ENCODE assay signal across 35 cellular contexts in genomic region chr4:122616910-122617596, GRCh38. TPM values are rescaled to one million over a fixed set of nuclear protein-coding genes. Genes with fewer than 3 reads are reported as not detected.
A peak's percentile ranks its signal among the peaks of the same experiment; 100 is the strongest.
DNase-seq lines count a peak whose midpoint lies in the region; ATAC-seq, FAIRE-seq and TF ChIP-seq lines count a peak whose summit lies in the region.
"Had no signal": no experiment of that assay in that cellular context is flagged by ENCODE, and none has a peak within 500 bp of the region (broad histone marks: within the 10 kb centered on the region; RNA-seq: fewer than 3 reads in every experiment).

No MANE protein-coding gene starts in this region.

- H3K9me3 Mint-ChIP-seq in activated T-cell treated with anti-CD3 and anti-CD28 coated beads, Interleukin-2, amount 50 U/mL, for 4 hours = no peaks in the 10 kb centered on the region
- H3K9me3 Mint-ChIP-seq in T-helper 1 cell treated with Interleukin-12 subunit alpha and Interleukin-12 subunit beta and Interleukin-4 antibody, amounts not matched to agents 30 μg/mL and 1 μg/mL, for 36 hours = peaks cover 4% of the 10 kb centered on the region
- H3K9me3 Mint-ChIP-seq: mesothelial cell of epicardium, naive B cell had no signal

- DNase-seq in activated T-cell treated with anti-CD3 and anti-CD28 coated beads, Interleukin-2, amount 50 U/mL, for 4 hours = no peak
- DNase-seq in activated T-cell treated with anti-CD3 and anti-CD28 coated beads for 4 hours = no peak
- no peak for DNase-seq in H1 (ENCODE audit: low read depth in 1 of 2, low spot score in 2 of 2)
- no peak for DNase-seq in posterior cingulate gyrus
- DNase-seq: ACHN; activated CD4-positive, alpha-beta T cell treated with anti-CD3 and anti-CD28 coated beads for 4 hours; activated effector memory CD4-positive, alpha-beta T cell treated with Interleukin-2 at 50 U/mL for 16 hours; amygdala; COR-L47; effector CD4-positive, alpha-beta T cell; left ventricle myocardium superior; MV-4-11; naive B cell; NCI-H1436 treated with DMSO at 0.1 percent for 48 hours; NCI-H345; NCI-H774; SJCRH30; stimulated activated CD8-positive, alpha-beta memory T cell treated with anti-CD3 and anti-CD28 coated beads, Interleukin-4, amount 100 ng/mL, for 48 hours; upper lobe of left lung had no signal

- no peak for TF ChIP-seq POLR2A in H1 (IDR thresholded peaks at IDR 0.05; ENCODE audit: control extremely low read depth in 1 of 2, low read depth in 2 of 2, low read length in 2 of 2)

- TF ChIP-seq RAD21 in H1 (IDR thresholded peaks at IDR 0.05 in 1 of 2, conservative IDR thresholded peaks at IDR 0.05 in 1 of 2; ENCODE audit: low read depth in 2 of 2, low read length in 2 of 2) = no peak

- FAIRE-seq in H1 (lab: Jason Lieb, UNC) = no peak
- FAIRE-seq: bronchial epithelial cell, colon, G401.6, HTR-8/SVneo had no signal

- H3K36me3 ChIP-seq in H1 (ENCODE audit: control insufficient read depth in 2 of 4, insufficient read depth in 4 of 4, low read length in 3 of 4) = no peaks in the 10 kb centered on the region
- H3K36me3 ChIP-seq: HAP-1, SJCRH30, upper lobe of left lung had no signal

- H3K27ac ChIP-seq in H1 (ENCODE audit: low read depth, low read length) = no peak overlapping the region
- H3K27ac ChIP-seq: SJCRH30 had no signal

- H4K20me1 ChIP-seq in H1 (replicated peaks in 1 of 2; ENCODE audit: control insufficient read depth in 1 of 2, insufficient read depth in 2 of 2, low read length in 2 of 2) = no peaks in the 10 kb centered on the region

- H3K79me1 ChIP-seq in H1 (ENCODE audit: low read depth, low read length) = no peaks in the 10 kb centered on the region

- H3K27ac Mint-ChIP-seq in T-helper 1 cell treated with Interleukin-12 subunit alpha and Interleukin-12 subunit beta and Interleukin-4 antibody, amounts not matched to agents 30 μg/mL and 1 μg/mL, for 36 hours = peak overlapping the region; percentile 85
- H3K27ac Mint-ChIP-seq: mesothelial cell of epicardium, naive B cell had no signal

- H4K91ac ChIP-seq in H1 (replicated peaks; ENCODE audit: insufficient read length, low read length) = no peak overlapping the region

- no peak overlapping the region for H3K14ac ChIP-seq in H1 (ENCODE audit: insufficient read length)

- H2BK20ac ChIP-seq in H1 (ENCODE audit: low read length) = no peak overlapping the region

- no peak overlapping the region for H3K9ac ChIP-seq in H1 (replicated peaks in 1 of 4; ENCODE audit: extremely low read depth in 1 of 4, low read depth in 3 of 4, low read length in 3 of 4)

- ATAC-seq in activated T-cell treated with anti-CD3 and anti-CD28 coated beads, Interleukin-2, amount 50 U/mL, for 4 hours = peak; percentile 19 to 23
- ATAC-seq in GM19351 (IDR thresholded peaks at IDR 0.05; ENCODE audit: unreplicated experiment) (peak; percentile 60), HG03521 (IDR thresholded peaks at IDR 0.05; ENCODE audit: unreplicated experiment) (no peak), HG02798 (IDR thresholded peaks at IDR 0.05; ENCODE audit: poor library complexity, unreplicated experiment) (no peak)
- ATAC-seq: left ventricle myocardium superior had no signal

- H2BK120ac ChIP-seq in H1 (replicated peaks; ENCODE audit: low read depth, low read length) = no peak overlapping the region

- peaks cover 45% of the 10 kb centered on the region for H3K4me1 Mint-ChIP-seq in activated T-cell treated with anti-CD3 and anti-CD28 coated beads, Interleukin-2, amount 50 U/mL, for 4 hours (ENCODE audit: low read depth)
- peaks cover 56% of the 10 kb centered on the region for H3K4me1 Mint-ChIP-seq in T-helper 1 cell treated with Interleukin-12 subunit alpha and Interleukin-12 subunit beta and Interleukin-4 antibody, amounts not matched to agents 30 μg/mL and 1 μg/mL, for 36 hours (ENCODE audit: low read depth)
- H3K4me1 Mint-ChIP-seq: naive B cell had no signal

- no peak overlapping the region for H4K5ac ChIP-seq in H1 (ENCODE audit: insufficient read length, low read depth, low read length)

- H3K4ac ChIP-seq in H1 (replicated peaks; ENCODE audit: insufficient read length, low read depth, low read length) = no peak overlapping the region

- TF ChIP-seq EP300 in H1 (IDR thresholded peaks at IDR 0.05; ENCODE audit: borderline replicate concordance in 1 of 2, low read depth in 2 of 2, low read length in 2 of 2) = no peak

- no peak overlapping the region for H3K4me3 ChIP-seq in H1 (ENCODE audit: extremely low read depth in 1 of 4, insufficient read depth in 2 of 4, low read depth in 3 of 4, low read length in 4 of 4)
- H3K4me3 ChIP-seq: HAP-1, SJCRH30, skin epidermis, upper lobe of left lung had no signal

- H3K4me2 ChIP-seq in H1 (ENCODE audit: insufficient read depth in 1 of 2, low read depth in 2 of 2, low read length in 2 of 2) = no peak overlapping the region

- H3K4me1 ChIP-seq in H1 (replicated peaks in 1 of 4; ENCODE audit: control insufficient read depth in 3 of 4, insufficient read depth in 4 of 4, low read length in 3 of 4) = peaks cover 2 to 7% (median 5%) of the 10 kb centered on the region in 4 experiments; a peak in 6 of 7 replicates
- H3K4me1 ChIP-seq: HAP-1, SJCRH30 had no signal

- no peak overlapping the region for H2AFZ ChIP-seq in H1 (ENCODE audit: low read length)

- no peak for TF ChIP-seq CTCF in H1 (IDR thresholded peaks at IDR 0.05; ENCODE audit: control extremely low read depth in 1 of 3, insufficient read depth in 1 of 3, low read depth in 1 of 3, low read length in 3 of 3)

- H3K79me2 ChIP-seq in H1 (ENCODE audit: control insufficient read depth in 1 of 2, insufficient read depth in 2 of 2, low read length in 2 of 2) = no peaks in the 10 kb centered on the region

- H2AK5ac ChIP-seq in H1 (ENCODE audit: low read depth, low read length) = no peak overlapping the region

- no peak overlapping the region for H2BK12ac ChIP-seq in H1 (ENCODE audit: low read depth, low read length)

- no peak overlapping the region for H2BK15ac ChIP-seq in H1 (ENCODE audit: low read length)

- CTCF ChIA-PET in H1 (lab: Charles Lee; ENCODE audit: partially characterized antibody) = interaction anchor here (0.6 to 3.6 kb wide), 3 partner anchors 14 to 539 kb away, joined by 4 to 14 read pairs (median 4); no protein-coding TSS in a partner anchor

- POLR2A ChIA-PET in H1 (lab: Charles Lee; ENCODE audit: partially characterized antibody) = interaction anchor here (1.5 kb wide), 1 partner anchor 337 kb away, joined by 4 read pairs; no protein-coding TSS in a partner anchor

- H3K27me3 ChIP-seq in H1 (replicated peaks in 1 of 4; ENCODE audit: control insufficient read depth in 3 of 4, extremely low read depth in 1 of 4, insufficient read depth in 3 of 4, low read length in 3 of 4) = no peaks in the 10 kb centered on the region
- H3K27me3 ChIP-seq: upper lobe of left lung had no signal

- no peak overlapping the region for H3K56ac ChIP-seq in H1 (replicated peaks; ENCODE audit: insufficient read length, low read depth, low read length)

- H3K4me3 Mint-ChIP-seq in activated T-cell treated with anti-CD3 and anti-CD28 coated beads, Interleukin-2, amount 50 U/mL, for 4 hours = peak overlapping the region; percentile 79
- peak overlapping the region; percentile 64 for H3K4me3 Mint-ChIP-seq in T-helper 1 cell treated with Interleukin-12 subunit alpha and Interleukin-12 subunit beta and Interleukin-4 antibody, amounts not matched to agents 30 μg/mL and 1 μg/mL, for 36 hours
- H3K4me3 Mint-ChIP-seq: mesothelial cell of epicardium, naive B cell had no signal

- no peaks in the 10 kb centered on the region for H3K9me3 ChIP-seq in H1 (ENCODE audit: insufficient read depth in 2 of 2, low read depth in 1 of 2, low read length in 1 of 2)
- H3K9me3 ChIP-seq: HAP-1, SJCRH30, upper lobe of left lung had no signal

- no peak overlapping the region for H4K8ac ChIP-seq in H1 (ENCODE audit: extremely low read depth, insufficient read depth, low read length)

- H2BK5ac ChIP-seq in H1 (ENCODE audit: low read depth, low read length) = no peak overlapping the region

- H3K18ac ChIP-seq in H1 (ENCODE audit: extremely low read depth, low read length) = no peak overlapping the region

- H3K27me3 Mint-ChIP-seq in activated T-cell treated with anti-CD3 and anti-CD28 coated beads, Interleukin-2, amount 50 U/mL, for 4 hours (ENCODE audit: low read depth) = no peaks in the 10 kb centered on the region
- no peaks in the 10 kb centered on the region for H3K27me3 Mint-ChIP-seq in T-helper 1 cell treated with Interleukin-12 subunit alpha and Interleukin-12 subunit beta and Interleukin-4 antibody, amounts not matched to agents 30 μg/mL and 1 μg/mL, for 36 hours (ENCODE audit: low read depth)

- WGBS in H1 (ENCODE audit: extremely low coverage in 1 of 2, insufficient coverage in 1 of 2, insufficient read length in 1 of 2, insufficient replicate concordance in 2 of 2, low coverage in 1 of 2, low lambda C conversion rate in 2 of 2, missing lambda C conversion rate in 1 of 2), 2 experiments = 79% methylated on average over 6 of the region's 6 CpGs; no CpG with 5 or more reads in 1 of the 2 experiments

- no peak overlapping the region for H3K23ac ChIP-seq in H1 (ENCODE audit: insufficient read length)

- intact Hi-C loops in posterior cingulate gyrus (cut with DNase I) = no loop called here

- peaks cover 7% of the 10 kb centered on the region for H3K36me3 Mint-ChIP-seq in activated T-cell treated with anti-CD3 and anti-CD28 coated beads, Interleukin-2, amount 50 U/mL, for 4 hours (ENCODE audit: insufficient read depth)
- H3K36me3 Mint-ChIP-seq in T-helper 1 cell treated with Interleukin-12 subunit alpha and Interleukin-12 subunit beta and Interleukin-4 antibody, amounts not matched to agents 30 μg/mL and 1 μg/mL, for 36 hours (ENCODE audit: low read depth) = peaks cover 5% of the 10 kb centered on the region
- H3K36me3 Mint-ChIP-seq: mesothelial cell of epicardium, naive B cell had no signal

- no peaks in the 10 kb centered on the region for H3K23me2 ChIP-seq in H1 (ENCODE audit: low read depth, low read length)

RNA-seq across cellular contexts. Expression of gene IL21, which starts 3.8 kb away (rescaled TPM):
- 100 to 1,000 TPM in 1 of 3 donors, 10 to 100 TPM in 2; 35.0 to 109 (median 42.8) TPM for total RNA-seq in activated T-cell treated with anti-CD3 and anti-CD28 coated beads, Interleukin-2, amount 50 U/mL, for 4 hours
- total RNA-seq in H1 (2021; fragmentation: NEBNext Ultra II Directional; extraction: Animal tissue kit (Norgen Biotek cat#: 25700)) = not detected in 2 replicates
- polyA plus RNA-seq in H1 (2011; rRNA removed) = not detected in 2 replicates
- not detected for polyA plus RNA-seq in H1 (2011; cell fraction: cytosol; rRNA removed)
- polyA plus RNA-seq in H1 (2011; cell fraction: nucleus; rRNA removed) = not detected
- polyA plus RNA-seq in H1 (2012, experiment 1 of 2) = not detected in 4 replicates
- not detected for polyA plus RNA-seq in H1 (2012, experiment 2 of 2)
- not detected for polyA plus RNA-seq in H1 (2013, experiment 1 of 2)
- polyA plus RNA-seq in H1 (2013, experiment 2 of 2) = not detected
- polyA minus RNA-seq in H1 (2011; rRNA and poly(A)+ RNA removed) = not detected in 2 replicates
- not detected for polyA minus RNA-seq in H1 (2011; cell fraction: cytosol; rRNA and poly(A)+ RNA removed)
- polyA minus RNA-seq in H1 (2011; cell fraction: nucleus; rRNA and poly(A)+ RNA removed) = not detected
- total RNA-seq: bronchial epithelial cell, left ventricle myocardium superior, mesothelial cell of epicardium, omental fat pad, renal cortical epithelial cell, RPMI7951, SJCRH30, upper lobe of left lung had no signal
- polyA plus RNA-seq: BJ, keratinocyte had no signal

Comparison
In these comparisons a context has a peak if more than half of its experiments do, and no peak if none do; other contexts are left out.
1. ATAC-seq: peak in activated T-cell treated with anti-CD3 and anti-CD28 coated beads, Interleukin-2, amount 50 U/mL, for 4 hours (2 of 2) and GM19351 (single experiment); none in HG03521 (single experiment) and HG02798 (single experiment).
2. RNA of gene IL21, which starts 3.8 kb away (total RNA-seq): 35.0 to 109 TPM in activated T-cell treated with anti-CD3 and anti-CD28 coated beads, Interleukin-2, amount 50 U/mL, for 4 hours; not detected in H1; every median in the first group is over 10 times any median in the second.